In the genomic region with DNA sequence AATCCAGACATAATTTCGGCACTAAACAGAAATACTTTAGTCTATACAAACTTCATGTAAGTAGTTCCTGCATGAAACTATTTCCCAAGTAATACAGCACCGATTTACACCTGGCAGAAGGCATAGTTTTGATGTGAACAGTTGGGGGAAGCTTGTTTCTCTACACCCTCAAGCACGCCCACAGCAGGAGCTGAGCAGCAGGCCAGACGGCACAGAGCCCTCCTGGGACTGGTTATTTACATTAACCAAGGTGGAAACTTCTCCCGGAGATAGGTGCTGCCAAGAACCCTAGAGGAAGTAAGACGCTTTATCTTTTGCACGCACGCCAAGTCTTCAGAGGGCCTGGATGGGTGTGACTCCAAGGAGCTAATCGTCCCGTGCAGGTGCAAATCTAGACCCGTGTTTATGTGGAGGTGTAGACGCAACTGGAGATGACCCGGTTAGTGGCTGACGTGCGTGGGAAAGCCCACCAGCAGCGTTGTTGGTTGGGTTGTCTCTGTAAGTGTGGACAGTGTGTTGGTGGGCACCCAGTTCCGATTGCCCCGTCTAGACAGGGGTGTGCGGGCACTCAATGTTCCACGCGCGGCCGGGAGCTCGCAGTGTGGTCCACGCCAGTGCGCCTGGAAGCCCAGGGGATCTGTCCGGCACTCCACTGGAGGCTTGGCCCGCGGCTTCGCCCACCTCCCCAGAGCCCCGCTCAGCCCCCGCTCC, we compare ENCODE assay signal across 1 cellular context.
TF ChIP-seq lines count a peak whose summit lies in the region.

No MANE protein-coding gene starts in this region.

TF ChIP-seq in K562, 482 proteins besides CTCF, POLR2A, EP300 and RAD21 (continued from another document and continues in another):
- no peak for TF ChIP-seq CTCFL (IDR thresholded peaks at IDR 0.05; ENCODE audit: borderline replicate concordance, insufficient read depth, low read depth, low read length, poor library complexity, severe bottlenecking)
- no peak for TF ChIP-seq ZNF121 (CRISPR knock-in tag; conservative IDR thresholded peaks at IDR 0.05)
- TF ChIP-seq, protein P1, sequence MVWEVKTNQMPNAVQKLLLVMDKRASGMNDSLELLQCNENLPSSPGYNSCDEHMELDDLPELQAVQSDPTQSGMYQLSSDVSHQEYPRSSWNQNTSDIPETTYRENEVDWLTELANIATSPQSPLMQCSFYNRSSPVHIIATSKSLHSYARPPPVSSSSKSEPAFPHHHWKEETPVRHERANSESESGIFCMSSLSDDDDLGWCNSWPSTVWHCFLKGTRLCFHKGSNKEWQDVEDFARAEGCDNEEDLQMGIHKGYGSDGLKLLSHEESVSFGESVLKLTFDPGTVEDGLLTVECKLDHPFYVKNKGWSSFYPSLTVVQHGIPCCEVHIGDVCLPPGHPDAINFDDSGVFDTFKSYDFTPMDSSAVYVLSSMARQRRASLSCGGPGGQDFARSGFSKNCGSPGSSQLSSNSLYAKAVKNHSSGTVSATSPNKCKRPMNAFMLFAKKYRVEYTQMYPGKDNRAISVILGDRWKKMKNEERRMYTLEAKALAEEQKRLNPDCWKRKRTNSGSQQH (CRISPR knock-in tag; IDR thresholded peaks at IDR 0.05): no peak
- TF ChIP-seq PHB (CRISPR knock-in tag; IDR thresholded peaks at IDR 0.05): no peak
- TF ChIP-seq HNRNPLL (IDR thresholded peaks at IDR 0.05; ENCODE audit: low read depth, low read length, poor library complexity, severe bottlenecking): no peak
- TF ChIP-seq ZNF347 (CRISPR knock-in tag; IDR thresholded peaks at IDR 0.05; ENCODE audit: low read depth): no peak
- peak; percentile 24; the same call in 1 of the 2 replicates for TF ChIP-seq RB1 (IDR thresholded peaks at IDR 0.05; ENCODE audit: low read depth)
- peak; percentile 78; the same call in 1 of the 2 replicates for TF ChIP-seq ZBTB7A (IDR thresholded peaks at IDR 0.05; ENCODE audit: borderline replicate concordance, control insufficient read depth, low read depth, low read length)
- no peak for TF ChIP-seq NCOA2 (IDR thresholded peaks at IDR 0.05; ENCODE audit: partially characterized antibody in 2 of 2)
- TF ChIP-seq USF2 (CRISPR knock-in tag; IDR thresholded peaks at IDR 0.05): no peak
- TF ChIP-seq RBM39 (optimal IDR thresholded peaks at IDR 0.05; ENCODE audit: low read depth, low read length): no peak
- TF ChIP-seq MEF2D (tag; conservative IDR thresholded peaks at IDR 0.05; ENCODE audit: low read depth): peak; percentile 64; the same call in 1 of the 2 replicates
- TF ChIP-seq ZNF253 (CRISPR knock-in tag; conservative IDR thresholded peaks at IDR 0.05): no peak
- TF ChIP-seq ZNF766 (CRISPR knock-in tag; conservative IDR thresholded peaks at IDR 0.05): peak; percentile 77
- TF ChIP-seq ADNP (tag; IDR thresholded peaks at IDR 0.05): peak; percentile 55; the same call in 1 of the 2 replicates
- TF ChIP-seq, protein P2, sequence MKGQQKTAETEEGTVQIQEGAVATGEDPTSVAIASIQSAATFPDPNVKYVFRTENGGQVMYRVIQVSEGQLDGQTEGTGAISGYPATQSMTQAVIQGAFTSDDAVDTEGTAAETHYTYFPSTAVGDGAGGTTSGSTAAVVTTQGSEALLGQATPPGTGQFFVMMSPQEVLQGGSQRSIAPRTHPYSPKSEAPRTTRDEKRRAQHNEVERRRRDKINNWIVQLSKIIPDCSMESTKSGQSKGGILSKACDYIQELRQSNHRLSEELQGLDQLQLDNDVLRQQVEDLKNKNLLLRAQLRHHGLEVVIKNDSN (CRISPR knock-in tag; IDR thresholded peaks at IDR 0.05): no peak
- TF ChIP-seq ZNF431 (CRISPR knock-in tag; IDR thresholded peaks at IDR 0.05): peak; percentile 76
- no peak for TF ChIP-seq TFAM (CRISPR knock-in tag; conservative IDR thresholded peaks at IDR 0.05)
- no peak for TF ChIP-seq ZKSCAN8 (CRISPR knock-in tag; IDR thresholded peaks at IDR 0.05)
- no peak for TF ChIP-seq ZNF57 (CRISPR knock-in tag; IDR thresholded peaks at IDR 0.05)
- peak; percentile 56 for TF ChIP-seq MXI1 (IDR thresholded peaks at IDR 0.05; ENCODE audit: low read depth, low read length)
- peak; percentile 99 for TF ChIP-seq CTBP1 (IDR thresholded peaks at IDR 0.05; ENCODE audit: borderline replicate concordance)
- peak; percentile 95 for TF ChIP-seq TARDBP (IDR thresholded peaks at IDR 0.05)
- TF ChIP-seq ZBTB17 (CRISPR knock-in tag; IDR thresholded peaks at IDR 0.05): no peak
- peak; percentile 96 for TF ChIP-seq LEF1 (IDR thresholded peaks at IDR 0.05)
- TF ChIP-seq ZNF146 (CRISPR knock-in tag; IDR thresholded peaks at IDR 0.05; ENCODE audit: unreplicated experiment): no peak
- TF ChIP-seq, protein P3, sequence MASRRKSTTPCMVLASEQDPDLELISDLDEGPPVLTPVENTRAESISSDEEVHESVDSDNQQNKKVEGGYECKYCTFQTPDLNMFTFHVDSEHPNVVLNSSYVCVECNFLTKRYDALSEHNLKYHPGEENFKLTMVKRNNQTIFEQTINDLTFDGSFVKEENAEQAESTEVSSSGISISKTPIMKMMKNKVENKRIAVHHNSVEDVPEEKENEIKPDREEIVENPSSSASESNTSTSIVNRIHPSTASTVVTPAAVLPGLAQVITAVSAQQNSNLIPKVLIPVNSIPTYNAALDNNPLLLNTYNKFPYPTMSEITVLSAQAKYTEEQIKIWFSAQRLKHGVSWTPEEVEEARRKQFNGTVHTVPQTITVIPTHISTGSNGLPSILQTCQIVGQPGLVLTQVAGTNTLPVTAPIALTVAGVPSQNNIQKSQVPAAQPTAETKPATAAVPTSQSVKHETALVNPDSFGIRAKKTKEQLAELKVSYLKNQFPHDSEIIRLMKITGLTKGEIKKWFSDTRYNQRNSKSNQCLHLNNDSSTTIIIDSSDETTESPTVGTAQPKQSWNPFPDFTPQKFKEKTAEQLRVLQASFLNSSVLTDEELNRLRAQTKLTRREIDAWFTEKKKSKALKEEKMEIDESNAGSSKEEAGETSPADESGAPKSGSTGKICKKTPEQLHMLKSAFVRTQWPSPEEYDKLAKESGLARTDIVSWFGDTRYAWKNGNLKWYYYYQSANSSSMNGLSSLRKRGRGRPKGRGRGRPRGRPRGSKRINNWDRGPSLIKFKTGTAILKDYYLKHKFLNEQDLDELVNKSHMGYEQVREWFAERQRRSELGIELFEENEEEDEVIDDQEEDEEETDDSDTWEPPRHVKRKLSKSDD (conservative IDR thresholded peaks at IDR 0.05; ENCODE audit: low read length): 0 out of 2 replicates have a peak, but pooled peaks have one; percentile 65
- TF ChIP-seq ZNF79 (CRISPR knock-in tag; IDR thresholded peaks at IDR 0.05; ENCODE audit: low read depth): no peak
- no peak for TF ChIP-seq ZNF384 (IDR thresholded peaks at IDR 0.05; ENCODE audit: low read depth, low read length)
- TF ChIP-seq ZSCAN29 (IDR thresholded peaks at IDR 0.05): peak; percentile 99
- TF ChIP-seq PHF21A (IDR thresholded peaks at IDR 0.05; ENCODE audit: borderline replicate concordance, low read depth): peak; percentile 74; the same call in 1 of the 2 replicates
- TF ChIP-seq TRIM28 (IDR thresholded peaks at IDR 0.05): no peak
- TF ChIP-seq, protein P4, sequence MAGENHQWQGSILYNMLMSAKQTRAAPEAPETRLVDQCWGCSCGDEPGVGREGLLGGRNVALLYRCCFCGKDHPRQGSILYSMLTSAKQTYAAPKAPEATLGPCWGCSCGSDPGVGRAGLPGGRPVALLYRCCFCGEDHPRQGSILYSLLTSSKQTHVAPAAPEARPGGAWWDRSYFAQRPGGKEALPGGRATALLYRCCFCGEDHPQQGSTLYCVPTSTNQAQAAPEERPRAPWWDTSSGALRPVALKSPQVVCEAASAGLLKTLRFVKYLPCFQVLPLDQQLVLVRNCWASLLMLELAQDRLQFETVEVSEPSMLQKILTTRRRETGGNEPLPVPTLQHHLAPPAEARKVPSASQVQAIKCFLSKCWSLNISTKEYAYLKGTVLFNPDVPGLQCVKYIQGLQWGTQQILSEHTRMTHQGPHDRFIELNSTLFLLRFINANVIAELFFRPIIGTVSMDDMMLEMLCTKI (IDR thresholded peaks at IDR 0.05; ENCODE audit: partially characterized antibody): no peak
- no peak for TF ChIP-seq XRCC5 (IDR thresholded peaks at IDR 0.05; ENCODE audit: low read depth, low read length)
- no peak for TF ChIP-seq KLF10 (CRISPR knock-in tag; IDR thresholded peaks at IDR 0.05)
- TF ChIP-seq PCBP2 (IDR thresholded peaks at IDR 0.05; ENCODE audit: low read depth, low read length, poor library complexity, severe bottlenecking): no peak
- TF ChIP-seq CBFA2T3 (IDR thresholded peaks at IDR 0.05): peak; percentile 99
- no peak for TF ChIP-seq TBP (optimal IDR thresholded peaks at IDR 0.05; ENCODE audit: low read depth, low read length)
- no peak for TF ChIP-seq SMARCA5 (IDR thresholded peaks at IDR 0.05)
- TF ChIP-seq ARNT (IDR thresholded peaks at IDR 0.05): peak; percentile 89 to 92
- TF ChIP-seq, protein P5, sequence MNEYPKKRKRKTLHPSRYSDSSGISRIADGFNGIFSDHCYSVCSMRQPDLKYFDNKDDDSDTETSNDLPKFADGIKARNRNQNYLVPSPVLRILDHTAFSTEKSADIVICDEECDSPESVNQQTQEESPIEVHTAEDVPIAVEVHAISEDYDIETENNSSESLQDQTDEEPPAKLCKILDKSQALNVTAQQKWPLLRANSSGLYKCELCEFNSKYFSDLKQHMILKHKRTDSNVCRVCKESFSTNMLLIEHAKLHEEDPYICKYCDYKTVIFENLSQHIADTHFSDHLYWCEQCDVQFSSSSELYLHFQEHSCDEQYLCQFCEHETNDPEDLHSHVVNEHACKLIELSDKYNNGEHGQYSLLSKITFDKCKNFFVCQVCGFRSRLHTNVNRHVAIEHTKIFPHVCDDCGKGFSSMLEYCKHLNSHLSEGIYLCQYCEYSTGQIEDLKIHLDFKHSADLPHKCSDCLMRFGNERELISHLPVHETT (CRISPR knock-in tag; conservative IDR thresholded peaks at IDR 0.05 in 1 of 2, IDR thresholded peaks at IDR 0.05 in 1 of 2): peak in 1 of 2 experiments; percentile 72; a peak in 2 of 4 replicates
- TF ChIP-seq, protein P6, sequence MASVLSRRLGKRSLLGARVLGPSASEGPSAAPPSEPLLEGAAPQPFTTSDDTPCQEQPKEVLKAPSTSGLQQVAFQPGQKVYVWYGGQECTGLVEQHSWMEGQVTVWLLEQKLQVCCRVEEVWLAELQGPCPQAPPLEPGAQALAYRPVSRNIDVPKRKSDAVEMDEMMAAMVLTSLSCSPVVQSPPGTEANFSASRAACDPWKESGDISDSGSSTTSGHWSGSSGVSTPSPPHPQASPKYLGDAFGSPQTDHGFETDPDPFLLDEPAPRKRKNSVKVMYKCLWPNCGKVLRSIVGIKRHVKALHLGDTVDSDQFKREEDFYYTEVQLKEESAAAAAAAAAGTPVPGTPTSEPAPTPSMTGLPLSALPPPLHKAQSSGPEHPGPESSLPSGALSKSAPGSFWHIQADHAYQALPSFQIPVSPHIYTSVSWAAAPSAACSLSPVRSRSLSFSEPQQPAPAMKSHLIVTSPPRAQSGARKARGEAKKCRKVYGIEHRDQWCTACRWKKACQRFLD (CRISPR knock-in tag; IDR thresholded peaks at IDR 0.05): peak; percentile 85; the same call in 1 of the 2 replicates
- no peak for TF ChIP-seq ZNF24 (IDR thresholded peaks at IDR 0.05)
- no peak for TF ChIP-seq PHF20 (IDR thresholded peaks at IDR 0.05; ENCODE audit: partially characterized antibody)
- TF ChIP-seq, protein P7, sequence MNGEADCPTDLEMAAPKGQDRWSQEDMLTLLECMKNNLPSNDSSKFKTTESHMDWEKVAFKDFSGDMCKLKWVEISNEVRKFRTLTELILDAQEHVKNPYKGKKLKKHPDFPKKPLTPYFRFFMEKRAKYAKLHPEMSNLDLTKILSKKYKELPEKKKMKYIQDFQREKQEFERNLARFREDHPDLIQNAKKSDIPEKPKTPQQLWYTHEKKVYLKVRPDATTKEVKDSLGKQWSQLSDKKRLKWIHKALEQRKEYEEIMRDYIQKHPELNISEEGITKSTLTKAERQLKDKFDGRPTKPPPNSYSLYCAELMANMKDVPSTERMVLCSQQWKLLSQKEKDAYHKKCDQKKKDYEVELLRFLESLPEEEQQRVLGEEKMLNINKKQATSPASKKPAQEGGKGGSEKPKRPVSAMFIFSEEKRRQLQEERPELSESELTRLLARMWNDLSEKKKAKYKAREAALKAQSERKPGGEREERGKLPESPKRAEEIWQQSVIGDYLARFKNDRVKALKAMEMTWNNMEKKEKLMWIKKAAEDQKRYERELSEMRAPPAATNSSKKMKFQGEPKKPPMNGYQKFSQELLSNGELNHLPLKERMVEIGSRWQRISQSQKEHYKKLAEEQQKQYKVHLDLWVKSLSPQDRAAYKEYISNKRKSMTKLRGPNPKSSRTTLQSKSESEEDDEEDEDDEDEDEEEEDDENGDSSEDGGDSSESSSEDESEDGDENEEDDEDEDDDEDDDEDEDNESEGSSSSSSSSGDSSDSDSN (IDR thresholded peaks at IDR 0.05; ENCODE audit: borderline replicate concordance in 1 of 2, low read depth in 2 of 2, low read length in 2 of 2): 0 out of 4 replicates have a peak, but pooled peaks of 1 of the 2 experiments have one; percentile 66
